ENCODE assay signal across 1 cellular context in genomic region chr9:93117924-93118862, GRCh38.
TF ChIP-seq lines count a peak whose summit lies in the region.

No MANE protein-coding gene starts in this region.

TF ChIP-seq in IMR-90, 13 proteins besides CTCF, POLR2A, EP300 and RAD21:
- TF ChIP-seq RFX5 (IDR thresholded peaks at IDR 0.05; ENCODE audit: low read depth, low read length), result no peak
- no peak for TF ChIP-seq USF2 (IDR thresholded peaks at IDR 0.05; ENCODE audit: low read depth, low read length)
- no peak for TF ChIP-seq MAFK (IDR thresholded peaks at IDR 0.05; ENCODE audit: low read depth, low read length)
- no peak for TF ChIP-seq NFE2L2 (IDR thresholded peaks at IDR 0.05; ENCODE audit: low read depth, low read length)
- no peak for TF ChIP-seq SMC3 (IDR thresholded peaks at IDR 0.05; ENCODE audit: low read depth, low read length)
- no peak for TF ChIP-seq RCOR1 (IDR thresholded peaks at IDR 0.05; ENCODE audit: insufficient replicate concordance, low read length)
- no peak for TF ChIP-seq CHD1 (IDR thresholded peaks at IDR 0.05; ENCODE audit: low read depth, low read length)
- TF ChIP-seq MXI1 (IDR thresholded peaks at IDR 0.05; ENCODE audit: borderline replicate concordance, low read depth, low read length), result no peak
- TF ChIP-seq, protein P1, sequence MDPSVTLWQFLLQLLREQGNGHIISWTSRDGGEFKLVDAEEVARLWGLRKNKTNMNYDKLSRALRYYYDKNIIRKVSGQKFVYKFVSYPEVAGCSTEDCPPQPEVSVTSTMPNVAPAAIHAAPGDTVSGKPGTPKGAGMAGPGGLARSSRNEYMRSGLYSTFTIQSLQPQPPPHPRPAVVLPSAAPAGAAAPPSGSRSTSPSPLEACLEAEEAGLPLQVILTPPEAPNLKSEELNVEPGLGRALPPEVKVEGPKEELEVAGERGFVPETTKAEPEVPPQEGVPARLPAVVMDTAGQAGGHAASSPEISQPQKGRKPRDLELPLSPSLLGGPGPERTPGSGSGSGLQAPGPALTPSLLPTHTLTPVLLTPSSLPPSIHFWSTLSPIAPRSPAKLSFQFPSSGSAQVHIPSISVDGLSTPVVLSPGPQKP (IDR thresholded peaks at IDR 0.05; ENCODE audit: borderline replicate concordance, low read depth, low read length), result no peak
- no peak for TF ChIP-seq CEBPB (IDR thresholded peaks at IDR 0.05; ENCODE audit: low read depth, low read length)
- no peak for TF ChIP-seq BHLHE40 (IDR thresholded peaks at IDR 0.05; ENCODE audit: low read depth, low read length)
- TF ChIP-seq FOS (IDR thresholded peaks at IDR 0.05; ENCODE audit: low read depth, low read length), result no peak
- TF ChIP-seq MAZ (IDR thresholded peaks at IDR 0.05; ENCODE audit: borderline replicate concordance, low read depth, low read length), result no peak
